14 cellular contexts compared by ENCODE assay signal in the genomic region with DNA sequence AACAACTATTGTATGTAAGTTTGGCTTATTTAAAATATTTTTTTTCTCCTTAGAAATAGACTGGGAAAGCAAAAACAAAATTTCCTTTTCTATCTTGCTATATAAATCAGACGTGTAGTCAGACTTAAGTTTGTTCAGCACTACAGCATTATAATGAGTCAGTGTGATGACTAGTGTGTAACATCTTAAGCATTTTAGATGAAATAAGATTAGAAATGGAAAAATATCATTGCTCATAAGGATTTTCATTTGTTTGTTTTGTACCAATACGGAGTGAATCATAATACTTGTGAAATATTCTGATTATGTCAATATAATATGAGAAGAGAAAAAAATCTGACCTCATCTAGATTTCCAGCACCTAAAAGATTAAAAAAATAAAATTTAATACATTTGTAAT.
DNase-seq lines count a peak whose midpoint lies in the region; ATAC-seq and TF ChIP-seq lines count a peak whose summit lies in the region.
"Had no signal": no experiment of that assay in that cellular context is flagged by ENCODE, and none has a peak within 500 bp of the region (broad histone marks: within the 10 kb centered on the region; RNA-seq: fewer than 3 reads in every experiment).

No MANE protein-coding gene starts in this region.

- H3K27me3 ChIP-seq in smooth muscle cell (ENCODE audit: low read depth): no peaks in the 10 kb centered on the region
- H3K27me3 ChIP-seq: adrenal gland; BLaER1 treated with 17β-estradiol and CSF1 and Interleukin-3, amounts not matched to agents 10 nM and 100 nM; pancreas had no signal

- H3K36me3 ChIP-seq in smooth muscle cell (ENCODE audit: low read depth): no peaks in the 10 kb centered on the region
- H3K36me3 ChIP-seq: adrenal gland, pancreas had no signal

- H2AFZ ChIP-seq in smooth muscle cell (ENCODE audit: low read depth): no peak overlapping the region

- no peak overlapping the region for H3K9ac ChIP-seq in smooth muscle cell (ENCODE audit: low read depth)
- H3K9ac ChIP-seq: BLaER1 treated with 17β-estradiol and CSF1 and Interleukin-3, amounts not matched to agents 10 nM and 100 nM had no signal

- ATAC-seq in activated naive CD8-positive, alpha-beta T cell treated with anti-CD3 and anti-CD28 coated beads, Interleukin-2, amount 50 U/mL, for 24 hours: no peak
- no peak for ATAC-seq in GM21737 (IDR thresholded peaks at IDR 0.05; ENCODE audit: unreplicated experiment)
- ATAC-seq: pancreas had no signal

- H3K36me3 Mint-ChIP-seq in activated naive CD8-positive, alpha-beta T cell: peaks cover 7% of the 10 kb centered on the region
- peaks cover 10% of the 10 kb centered on the region for H3K36me3 Mint-ChIP-seq in activated naive CD8-positive, alpha-beta T cell treated with anti-CD3 and anti-CD28 coated beads, Interleukin-2, amount 50 U/mL, for 24 hours (ENCODE audit: low read depth)
- H3K36me3 Mint-ChIP-seq: mesothelial cell of epicardium had no signal

- WGBS in smooth muscle cell (ENCODE audit: low lambda C conversion rate): 24% methylated on average over 2 of the region's 2 CpGs

- no peaks in the 10 kb centered on the region for H4K20me1 ChIP-seq in smooth muscle cell (ENCODE audit: low read depth)

- peak overlapping the region; percentile 31 for H3K4me2 ChIP-seq in smooth muscle cell
- H3K4me2 ChIP-seq: BLaER1 treated with 17β-estradiol and CSF1 and Interleukin-3, amounts not matched to agents 10 nM and 100 nM had no signal

- H3K27me3 Mint-ChIP-seq in activated naive CD8-positive, alpha-beta T cell: no peaks in the 10 kb centered on the region
- H3K27me3 Mint-ChIP-seq in activated naive CD8-positive, alpha-beta T cell treated with anti-CD3 and anti-CD28 coated beads, Interleukin-2, amount 50 U/mL, for 24 hours: no peaks in the 10 kb centered on the region

- no peak overlapping the region for H3K4me3 ChIP-seq in smooth muscle cell
- H3K4me3 ChIP-seq: adrenal gland; BLaER1 treated with 17β-estradiol and CSF1 and Interleukin-3, amounts not matched to agents 10 nM and 100 nM; pancreas had no signal

- peak overlapping the region; percentile 50 for H3K27ac ChIP-seq in smooth muscle cell (ENCODE audit: low read depth)
- H3K27ac ChIP-seq: adrenal gland; BLaER1 treated with 17β-estradiol and CSF1 and Interleukin-3, amounts not matched to agents 10 nM and 100 nM; pancreas had no signal

- no peaks in the 10 kb centered on the region for H3K4me1 ChIP-seq in smooth muscle cell (ENCODE audit: low read depth)
- H3K4me1 ChIP-seq: adrenal gland, pancreas had no signal

- H3F3A ChIP-seq in smooth muscle cell (ENCODE audit: low read depth): no peaks in the 10 kb centered on the region

- no peaks in the 10 kb centered on the region for H3K9me3 ChIP-seq in smooth muscle cell (replicated peaks; ENCODE audit: low read depth)
- H3K9me3 ChIP-seq: adrenal gland; BLaER1 treated with 17β-estradiol and CSF1 and Interleukin-3, amounts not matched to agents 10 nM and 100 nM; pancreas had no signal

- no peak for TF ChIP-seq CTCF in smooth muscle cell (IDR thresholded peaks at IDR 0.05; ENCODE audit: borderline replicate concordance, insufficient read depth, poor library complexity, severe bottlenecking)

- no peak overlapping the region for H3K4me3 Mint-ChIP-seq in activated naive CD8-positive, alpha-beta T cell
- H3K4me3 Mint-ChIP-seq in activated naive CD8-positive, alpha-beta T cell treated with anti-CD3 and anti-CD28 coated beads, Interleukin-2, amount 50 U/mL, for 24 hours: no peak overlapping the region
- H3K4me3 Mint-ChIP-seq: mesothelial cell of epicardium had no signal

- peaks cover 39% of the 10 kb centered on the region for H3K4me1 Mint-ChIP-seq in activated naive CD8-positive, alpha-beta T cell (ENCODE audit: low read depth)
- peaks cover 23% of the 10 kb centered on the region for H3K4me1 Mint-ChIP-seq in activated naive CD8-positive, alpha-beta T cell treated with anti-CD3 and anti-CD28 coated beads, Interleukin-2, amount 50 U/mL, for 24 hours
- H3K4me1 Mint-ChIP-seq: mesothelial cell of epicardium had no signal

- peak overlapping the region; percentile 72 for H3K27ac Mint-ChIP-seq in activated naive CD8-positive, alpha-beta T cell
- H3K27ac Mint-ChIP-seq in activated naive CD8-positive, alpha-beta T cell treated with anti-CD3 and anti-CD28 coated beads, Interleukin-2, amount 50 U/mL, for 24 hours: no peak overlapping the region
- H3K27ac Mint-ChIP-seq: mesothelial cell of epicardium had no signal

- no peak for DNase-seq in activated naive CD8-positive, alpha-beta T cell treated with anti-CD3 and anti-CD28 coated beads, Interleukin-2, amount 50 U/mL, for 24 hours
- peak; percentile 87 for DNase-seq in RKO (ENCODE audit: low spot score)
- DNase-seq in fibroblast of gingiva (ENCODE audit: low read depth): peak; percentile 68
- no peak for DNase-seq in smooth muscle cell (lab: John Stamatoyannopoulos, UW; ENCODE audit: unreplicated experiment)
- DNase-seq in HuH-7.5 (ENCODE audit: low spot score): no peak
- DNase-seq in MV-4-11 (lab: John Stamatoyannopoulos, UW): no peak
- DNase-seq: adrenal gland; pancreas; RPMI8226; stimulated activated CD4-positive, alpha-beta T cell treated with anti-CD3 and anti-CD28 coated beads, Interleukin-2, amount 100 ng/mL, for 24 hours had no signal

- H3K79me2 ChIP-seq in smooth muscle cell (ENCODE audit: low read depth): no peaks in the 10 kb centered on the region

- H3K9me3 Mint-ChIP-seq in activated naive CD8-positive, alpha-beta T cell (ENCODE audit: low read depth): no peaks in the 10 kb centered on the region
- H3K9me3 Mint-ChIP-seq in activated naive CD8-positive, alpha-beta T cell treated with anti-CD3 and anti-CD28 coated beads, Interleukin-2, amount 50 U/mL, for 24 hours: no peaks in the 10 kb centered on the region
- H3K9me3 Mint-ChIP-seq: mesothelial cell of epicardium had no signal

Comparison
In these comparisons a context has a peak if more than half of its experiments do, and no peak if none do; other contexts are left out.
1. DNase-seq: peak in RKO (single experiment) and fibroblast of gingiva (single experiment); none in activated naive CD8-positive, alpha-beta T cell treated with anti-CD3 and anti-CD28 coated beads, Interleukin-2, amount 50 U/mL, for 24 hours (single experiment), smooth muscle cell (single experiment), HuH-7.5 (single experiment) and MV-4-11 (single experiment).